In the genomic region with DNA sequence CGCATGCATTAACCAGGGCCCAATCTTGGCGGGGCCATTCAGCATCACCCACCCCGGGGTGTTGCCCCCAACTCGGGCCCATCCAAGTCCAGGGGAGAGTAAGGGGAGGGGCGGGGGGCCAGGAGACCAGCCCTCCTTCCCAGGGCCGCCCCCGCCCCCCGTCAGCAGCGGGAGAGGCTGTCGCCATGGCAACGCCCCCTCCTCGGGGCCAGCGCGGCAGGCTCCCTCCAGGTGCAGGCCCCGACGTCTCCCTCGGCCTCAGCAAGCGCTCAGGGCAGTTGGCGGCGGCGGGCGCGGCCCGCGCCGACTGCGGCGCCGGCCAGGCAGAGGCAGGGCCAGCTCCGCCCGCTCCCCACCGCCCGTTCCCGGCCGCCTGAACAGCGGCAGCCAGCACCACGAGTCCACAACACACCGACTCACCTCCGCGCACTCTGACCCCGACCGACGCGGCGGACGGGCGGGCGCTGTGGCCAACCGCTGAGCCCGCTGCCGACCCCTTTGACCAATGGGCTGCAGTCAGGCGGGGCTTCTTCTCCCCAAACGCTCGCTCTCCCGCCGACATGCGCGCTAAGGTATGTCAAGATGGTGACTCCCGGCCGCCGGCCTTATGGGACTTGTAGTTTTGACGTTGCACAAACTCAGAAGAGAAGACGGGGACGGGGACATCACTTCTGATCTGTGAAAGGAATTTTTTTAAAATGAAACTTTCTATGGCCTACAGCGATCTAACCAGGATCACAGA, we compare ENCODE assay signal across 1 cellular context.
TF ChIP-seq lines count a peak whose summit lies in the region.

A gene with protein sequence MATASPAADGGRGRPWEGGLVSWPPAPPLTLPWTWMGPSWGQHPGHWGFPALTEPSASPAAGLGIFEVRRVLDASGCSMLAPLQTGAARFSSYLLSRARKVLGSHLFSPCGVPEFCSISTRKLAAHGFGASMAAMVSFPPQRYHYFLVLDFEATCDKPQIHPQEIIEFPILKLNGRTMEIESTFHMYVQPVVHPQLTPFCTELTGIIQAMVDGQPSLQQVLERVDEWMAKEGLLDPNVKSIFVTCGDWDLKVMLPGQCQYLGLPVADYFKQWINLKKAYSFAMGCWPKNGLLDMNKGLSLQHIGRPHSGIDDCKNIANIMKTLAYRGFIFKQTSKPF (minus strand): TSS at position 418 of the 742 bp plus-strand sequence. CDS start 231 bp downstream, at position 187.

TF ChIP-seq in HepG2, 621 proteins besides CTCF, POLR2A, EP300 and RAD21 (continued from another document and continues in another):
- TF ChIP-seq, protein P1, sequence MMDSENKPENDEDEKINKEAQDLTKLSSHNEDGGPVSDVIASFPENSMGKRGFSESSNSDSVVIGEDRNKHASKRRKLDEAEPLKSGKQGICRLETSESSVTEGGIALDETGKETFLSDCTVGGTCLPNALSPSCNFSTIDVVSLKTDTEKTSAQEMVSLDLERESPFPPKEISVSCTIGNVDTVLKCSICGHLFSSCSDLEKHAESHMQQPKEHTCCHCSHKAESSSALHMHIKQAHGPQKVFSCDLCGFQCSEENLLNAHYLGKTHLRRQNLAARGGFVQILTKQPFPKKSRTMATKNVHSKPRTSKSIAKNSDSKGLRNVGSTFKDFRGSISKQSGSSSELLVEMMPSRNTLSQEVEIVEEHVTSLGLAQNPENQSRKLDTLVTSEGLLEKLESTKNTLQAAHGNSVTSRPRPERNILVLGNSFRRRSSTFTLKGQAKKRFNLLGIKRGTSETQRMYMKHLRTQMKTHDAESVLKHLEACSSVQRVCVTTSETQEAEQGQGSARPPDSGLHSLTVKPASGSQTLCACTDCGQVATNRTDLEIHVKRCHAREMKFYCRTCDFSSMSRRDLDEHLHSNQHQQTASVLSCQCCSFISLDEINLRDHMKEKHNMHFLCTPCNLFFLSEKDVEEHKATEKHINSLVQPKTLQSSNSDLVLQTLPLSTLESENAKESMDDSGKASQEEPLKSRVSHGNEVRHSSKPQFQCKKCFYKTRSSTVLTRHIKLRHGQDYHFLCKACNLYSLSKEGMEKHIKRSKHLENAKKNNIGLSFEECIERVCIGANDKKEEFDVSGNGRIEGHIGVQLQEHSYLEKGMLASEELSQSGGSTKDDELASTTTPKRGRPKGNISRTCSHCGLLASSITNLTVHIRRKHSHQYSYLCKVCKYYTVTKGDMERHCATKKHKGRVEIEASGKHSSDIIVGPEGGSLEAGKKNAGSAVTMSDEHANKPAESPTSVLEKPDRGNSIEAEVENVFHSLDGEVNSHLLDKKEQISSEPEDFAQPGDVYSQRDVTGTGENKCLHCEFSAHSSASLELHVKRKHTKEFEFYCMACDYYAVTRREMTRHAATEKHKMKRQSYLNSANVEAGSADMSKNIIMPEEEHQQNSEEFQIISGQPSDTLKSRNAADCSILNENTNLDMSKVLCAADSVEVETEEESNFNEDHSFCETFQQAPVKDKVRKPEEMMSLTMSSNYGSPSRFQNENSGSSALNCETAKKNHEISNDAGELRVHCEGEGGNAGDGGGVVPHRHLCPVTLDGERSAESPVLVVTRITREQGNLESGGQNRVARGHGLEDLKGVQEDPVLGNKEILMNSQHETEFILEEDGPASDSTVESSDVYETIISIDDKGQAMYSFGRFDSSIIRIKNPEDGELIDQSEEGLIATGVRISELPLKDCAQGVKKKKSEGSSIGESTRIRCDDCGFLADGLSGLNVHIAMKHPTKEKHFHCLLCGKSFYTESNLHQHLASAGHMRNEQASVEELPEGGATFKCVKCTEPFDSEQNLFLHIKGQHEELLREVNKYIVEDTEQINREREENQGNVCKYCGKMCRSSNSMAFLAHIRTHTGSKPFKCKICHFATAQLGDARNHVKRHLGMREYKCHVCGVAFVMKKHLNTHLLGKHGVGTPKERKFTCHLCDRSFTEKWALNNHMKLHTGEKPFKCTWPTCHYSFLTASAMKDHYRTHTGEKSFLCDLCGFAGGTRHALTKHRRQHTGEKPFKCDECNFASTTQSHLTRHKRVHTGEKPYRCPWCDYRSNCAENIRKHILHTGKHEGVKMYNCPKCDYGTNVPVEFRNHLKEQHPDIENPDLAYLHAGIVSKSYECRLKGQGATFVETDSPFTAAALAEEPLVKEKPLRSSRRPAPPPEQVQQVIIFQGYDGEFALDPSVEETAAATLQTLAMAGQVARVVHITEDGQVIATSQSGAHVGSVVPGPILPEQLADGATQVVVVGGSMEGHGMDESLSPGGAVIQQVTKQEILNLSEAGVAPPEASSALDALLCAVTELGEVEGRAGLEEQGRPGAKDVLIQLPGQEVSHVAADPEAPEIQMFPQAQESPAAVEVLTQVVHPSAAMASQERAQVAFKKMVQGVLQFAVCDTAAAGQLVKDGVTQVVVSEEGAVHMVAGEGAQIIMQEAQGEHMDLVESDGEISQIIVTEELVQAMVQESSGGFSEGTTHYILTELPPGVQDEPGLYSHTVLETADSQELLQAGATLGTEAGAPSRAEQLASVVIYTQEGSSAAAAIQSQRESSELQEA (CRISPR knock-in tag; IDR thresholded peaks at IDR 0.05; ENCODE audit: not compliant biosample characterization) = no peak
- peak; percentile 72; the same call in 1 of the 2 replicates for TF ChIP-seq TGIF2 (CRISPR knock-in tag; IDR thresholded peaks at IDR 0.05)
- TF ChIP-seq ZMYM3 (CRISPR knock-in tag; IDR thresholded peaks at IDR 0.05) = no peak
- TF ChIP-seq RAD51 (IDR thresholded peaks at IDR 0.05; ENCODE audit: borderline replicate concordance) = no peak
- no peak for TF ChIP-seq ZBTB7A (CRISPR knock-in tag; IDR thresholded peaks at IDR 0.05)
- TF ChIP-seq, protein P2, sequence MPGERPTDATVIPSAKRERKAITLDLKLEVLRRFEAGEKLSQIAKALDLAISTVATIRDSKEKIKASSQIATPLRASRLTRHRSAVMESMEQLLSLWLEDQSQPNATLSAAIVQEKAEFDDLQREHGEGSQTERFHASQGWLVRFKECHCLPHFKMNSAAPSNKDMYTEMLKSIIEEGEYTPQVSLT (CRISPR knock-in tag; IDR thresholded peaks at IDR 0.05; ENCODE audit: borderline replicate concordance, low read depth) = no peak; the same call in 1 of the 2 replicates
- 0 out of 2 replicates have a peak, but pooled peaks have one; percentile 44 for TF ChIP-seq KLF11 (CRISPR knock-in tag; IDR thresholded peaks at IDR 0.05)
- TF ChIP-seq, protein P3, sequence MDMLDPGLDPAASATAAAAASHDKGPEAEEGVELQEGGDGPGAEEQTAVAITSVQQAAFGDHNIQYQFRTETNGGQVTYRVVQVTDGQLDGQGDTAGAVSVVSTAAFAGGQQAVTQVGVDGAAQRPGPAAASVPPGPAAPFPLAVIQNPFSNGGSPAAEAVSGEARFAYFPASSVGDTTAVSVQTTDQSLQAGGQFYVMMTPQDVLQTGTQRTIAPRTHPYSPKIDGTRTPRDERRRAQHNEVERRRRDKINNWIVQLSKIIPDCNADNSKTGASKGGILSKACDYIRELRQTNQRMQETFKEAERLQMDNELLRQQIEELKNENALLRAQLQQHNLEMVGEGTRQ (IDR thresholded peaks at IDR 0.05; ENCODE audit: low read depth, low read length) = no peak
- TF ChIP-seq, protein P3 (CRISPR knock-in tag; IDR thresholded peaks at IDR 0.05; ENCODE audit: borderline replicate concordance) = no peak
- no peak for TF ChIP-seq KAT2B (IDR thresholded peaks at IDR 0.05; ENCODE audit: borderline replicate concordance, low read depth, low read length)
- TF ChIP-seq ATF1 (CRISPR knock-in tag; IDR thresholded peaks at IDR 0.05) = peak; percentile 92
- TF ChIP-seq PITX1 (CRISPR knock-in tag; IDR thresholded peaks at IDR 0.05) = no peak
- TF ChIP-seq ZMYM2 (CRISPR knock-in tag; IDR thresholded peaks at IDR 0.05) = no peak
- TF ChIP-seq ZNF30 (CRISPR knock-in tag; IDR thresholded peaks at IDR 0.05) = no peak
- no peak for TF ChIP-seq ZNF496 (CRISPR knock-in tag; IDR thresholded peaks at IDR 0.05; ENCODE audit: insufficient replicate concordance)
- TF ChIP-seq, protein P4, sequence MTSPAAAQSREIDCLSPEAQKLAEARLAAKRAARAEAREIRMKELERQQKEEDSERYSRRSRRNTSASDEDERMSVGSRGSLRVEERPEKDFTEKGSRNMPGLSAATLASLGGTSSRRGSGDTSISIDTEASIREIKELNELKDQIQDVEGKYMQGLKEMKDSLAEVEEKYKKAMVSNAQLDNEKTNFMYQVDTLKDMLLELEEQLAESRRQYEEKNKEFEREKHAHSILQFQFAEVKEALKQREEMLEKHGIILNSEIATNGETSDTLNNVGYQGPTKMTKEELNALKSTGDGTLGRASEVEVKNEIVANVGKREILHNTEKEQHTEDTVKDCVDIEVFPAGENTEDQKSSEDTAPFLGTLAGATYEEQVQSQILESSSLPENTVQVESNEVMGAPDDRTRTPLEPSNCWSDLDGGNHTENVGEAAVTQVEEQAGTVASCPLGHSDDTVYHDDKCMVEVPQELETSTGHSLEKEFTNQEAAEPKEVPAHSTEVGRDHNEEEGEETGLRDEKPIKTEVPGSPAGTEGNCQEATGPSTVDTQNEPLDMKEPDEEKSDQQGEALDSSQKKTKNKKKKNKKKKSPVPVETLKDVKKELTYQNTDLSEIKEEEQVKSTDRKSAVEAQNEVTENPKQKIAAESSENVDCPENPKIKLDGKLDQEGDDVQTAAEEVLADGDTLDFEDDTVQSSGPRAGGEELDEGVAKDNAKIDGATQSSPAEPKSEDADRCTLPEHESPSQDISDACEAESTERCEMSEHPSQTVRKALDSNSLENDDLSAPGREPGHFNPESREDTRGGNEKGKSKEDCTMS (CRISPR knock-in tag; conservative IDR thresholded peaks at IDR 0.05) = no peak
- no peak for TF ChIP-seq RBM39 (IDR thresholded peaks at IDR 0.05; ENCODE audit: low read depth, low read length, poor library complexity, severe bottlenecking)
- TF ChIP-seq, protein P5, sequence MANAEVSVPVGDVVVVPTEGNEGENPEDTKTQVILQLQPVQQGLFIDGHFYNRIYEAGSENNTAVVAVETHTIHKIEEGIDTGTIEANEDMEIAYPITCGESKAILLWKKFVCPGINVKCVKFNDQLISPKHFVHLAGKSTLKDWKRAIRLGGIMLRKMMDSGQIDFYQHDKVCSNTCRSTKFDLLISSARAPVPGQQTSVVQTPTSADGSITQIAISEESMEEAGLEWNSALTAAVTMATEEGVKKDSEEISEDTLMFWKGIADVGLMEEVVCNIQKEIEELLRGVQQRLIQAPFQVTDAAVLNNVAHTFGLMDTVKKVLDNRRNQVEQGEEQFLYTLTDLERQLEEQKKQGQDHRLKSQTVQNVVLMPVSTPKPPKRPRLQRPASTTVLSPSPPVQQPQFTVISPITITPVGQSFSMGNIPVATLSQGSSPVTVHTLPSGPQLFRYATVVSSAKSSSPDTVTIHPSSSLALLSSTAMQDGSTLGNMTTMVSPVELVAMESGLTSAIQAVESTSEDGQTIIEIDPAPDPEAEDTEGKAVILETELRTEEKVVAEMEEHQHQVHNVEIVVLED (CRISPR knock-in tag; IDR thresholded peaks at IDR 0.05; ENCODE audit: borderline replicate concordance) = peak; percentile 71; the same call in 1 of the 2 replicates
- TF ChIP-seq RFX1 (IDR thresholded peaks at IDR 0.05) = peak; percentile 85
- peak; percentile 50; the same call in 1 of the 2 replicates for TF ChIP-seq ERF (CRISPR knock-in tag; IDR thresholded peaks at IDR 0.05)
- TF ChIP-seq SCMH1 (CRISPR knock-in tag; IDR thresholded peaks at IDR 0.05; ENCODE audit: borderline replicate concordance) = no peak
- TF ChIP-seq NFYC (CRISPR knock-in tag; IDR thresholded peaks at IDR 0.05) = peak; percentile 97
- 0 out of 2 replicates have a peak, but pooled peaks have one; percentile 17 for TF ChIP-seq RXRA (CRISPR knock-in tag; IDR thresholded peaks at IDR 0.05)
- no peak for TF ChIP-seq ZNF138 (CRISPR knock-in tag; IDR thresholded peaks at IDR 0.05; ENCODE audit: low read depth)
- TF ChIP-seq ZNF879 (CRISPR knock-in tag; IDR thresholded peaks at IDR 0.05) = no peak
- no peak for TF ChIP-seq TCF7 (IDR thresholded peaks at IDR 0.05; ENCODE audit: low read depth)
- TF ChIP-seq FOXA1 (IDR thresholded peaks at IDR 0.05) = no peak
- peak; percentile 37; the same call in 1 of the 2 replicates for TF ChIP-seq FOXA1 (CRISPR knock-in tag; IDR thresholded peaks at IDR 0.05)
- peak; percentile 87 for TF ChIP-seq MXD4 (CRISPR knock-in tag; IDR thresholded peaks at IDR 0.05)
- TF ChIP-seq, protein P6, sequence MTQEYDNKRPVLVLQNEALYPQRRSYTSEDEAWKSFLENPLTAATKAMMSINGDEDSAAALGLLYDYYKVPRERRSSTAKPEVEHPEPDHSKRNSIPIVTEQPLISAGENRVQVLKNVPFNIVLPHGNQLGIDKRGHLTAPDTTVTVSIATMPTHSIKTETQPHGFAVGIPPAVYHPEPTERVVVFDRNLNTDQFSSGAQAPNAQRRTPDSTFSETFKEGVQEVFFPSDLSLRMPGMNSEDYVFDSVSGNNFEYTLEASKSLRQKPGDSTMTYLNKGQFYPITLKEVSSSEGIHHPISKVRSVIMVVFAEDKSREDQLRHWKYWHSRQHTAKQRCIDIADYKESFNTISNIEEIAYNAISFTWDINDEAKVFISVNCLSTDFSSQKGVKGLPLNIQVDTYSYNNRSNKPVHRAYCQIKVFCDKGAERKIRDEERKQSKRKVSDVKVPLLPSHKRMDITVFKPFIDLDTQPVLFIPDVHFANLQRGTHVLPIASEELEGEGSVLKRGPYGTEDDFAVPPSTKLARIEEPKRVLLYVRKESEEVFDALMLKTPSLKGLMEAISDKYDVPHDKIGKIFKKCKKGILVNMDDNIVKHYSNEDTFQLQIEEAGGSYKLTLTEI (CRISPR knock-in tag; conservative IDR thresholded peaks at IDR 0.05) = no peak
- no peak for TF ChIP-seq ZNF253 (CRISPR knock-in tag; IDR thresholded peaks at IDR 0.05; ENCODE audit: borderline replicate concordance)
- TF ChIP-seq, protein P7, sequence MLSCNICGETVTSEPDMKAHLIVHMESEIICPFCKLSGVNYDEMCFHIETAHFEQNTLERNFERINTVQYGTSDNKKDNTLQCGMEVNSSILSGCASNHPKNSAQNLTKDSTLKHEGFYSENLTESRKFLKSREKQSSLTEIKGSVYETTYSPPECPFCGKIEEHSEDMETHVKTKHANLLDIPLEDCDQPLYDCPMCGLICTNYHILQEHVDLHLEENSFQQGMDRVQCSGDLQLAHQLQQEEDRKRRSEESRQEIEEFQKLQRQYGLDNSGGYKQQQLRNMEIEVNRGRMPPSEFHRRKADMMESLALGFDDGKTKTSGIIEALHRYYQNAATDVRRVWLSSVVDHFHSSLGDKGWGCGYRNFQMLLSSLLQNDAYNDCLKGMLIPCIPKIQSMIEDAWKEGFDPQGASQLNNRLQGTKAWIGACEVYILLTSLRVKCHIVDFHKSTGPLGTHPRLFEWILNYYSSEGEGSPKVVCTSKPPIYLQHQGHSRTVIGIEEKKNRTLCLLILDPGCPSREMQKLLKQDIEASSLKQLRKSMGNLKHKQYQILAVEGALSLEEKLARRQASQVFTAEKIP (CRISPR knock-in tag; IDR thresholded peaks at IDR 0.05; ENCODE audit: borderline replicate concordance) = no peak
- TF ChIP-seq TAF1 (CRISPR knock-in tag; IDR thresholded peaks at IDR 0.05) = peak; percentile 42; the same call in 1 of the 2 replicates
- no peak for TF ChIP-seq ZNF567 (CRISPR knock-in tag; IDR thresholded peaks at IDR 0.05; ENCODE audit: borderline replicate concordance)
- peak; percentile 79; the same call in 1 of the 2 replicates for TF ChIP-seq SIN3A (IDR thresholded peaks at IDR 0.05; ENCODE audit: borderline replicate concordance, low read depth, low read length)
- no peak for TF ChIP-seq ZBTB1 (CRISPR knock-in tag; IDR thresholded peaks at IDR 0.05; ENCODE audit: borderline replicate concordance)
- TF ChIP-seq SP2 (CRISPR knock-in tag; IDR thresholded peaks at IDR 0.05) = peak; percentile 97
